Comparison of ENCODE assay signal across 9 cellular contexts in the genomic region with DNA sequence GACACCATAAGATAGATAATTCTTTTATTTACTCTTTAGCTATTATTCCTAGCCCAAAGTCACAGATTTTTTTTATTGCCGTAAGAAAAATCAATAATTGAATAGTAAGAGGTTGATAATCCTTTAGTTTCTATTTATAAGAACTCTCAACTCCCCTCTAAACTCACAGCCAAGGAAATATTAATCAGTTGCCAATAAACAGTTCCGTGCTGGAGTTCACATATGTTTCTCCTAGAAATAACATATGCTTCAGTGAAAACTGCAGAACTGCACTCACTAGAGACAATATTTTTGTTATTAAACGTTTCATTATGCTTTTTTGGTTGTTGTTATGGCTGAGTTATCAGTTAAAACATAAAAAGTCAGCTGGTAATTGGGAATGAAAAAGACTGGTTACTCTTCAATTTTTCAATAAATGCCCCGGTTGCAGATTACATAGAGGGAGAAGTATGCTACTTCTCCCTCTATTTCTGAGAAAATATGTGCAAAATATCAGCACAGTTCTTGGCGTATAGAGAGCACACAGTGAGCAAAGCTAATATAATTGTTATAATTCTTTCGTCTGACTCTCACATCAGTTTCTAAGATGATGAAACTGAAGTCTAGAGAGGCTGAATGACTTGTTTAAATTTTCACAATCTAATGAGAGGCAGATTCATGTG.
"Had no signal": no experiment of that assay in that cellular context is flagged by ENCODE, and none has a peak within 500 bp of the region (broad histone marks: within the 10 kb centered on the region; RNA-seq: fewer than 3 reads in every experiment).

No MANE protein-coding gene starts in this region.

- DNase-seq: H9, HCEC 1CT, IMR-90, KG1 had no signal

- FAIRE-seq: H1, H54, HTR-8/SVneo, K562 had no signal

- ATAC-seq: GM23338, K562 had no signal

- H3K4me3 ChIP-seq: GM23338, K562 had no signal

- H3K4me3 Mint-ChIP-seq: GM23338, H9 had no signal

- H3K27ac Mint-ChIP-seq: GM23338, H9 had no signal
